In genomic region chr11:47176328-47177228, GRCh38 we compare ENCODE assay signal across 8 cellular contexts. TPM values are rescaled to one million over a fixed set of nuclear protein-coding genes. Genes with fewer than 3 reads are reported as not detected.
DNase-seq lines count a peak whose midpoint lies in the region; ATAC-seq, FAIRE-seq and TF ChIP-seq lines count a peak whose summit lies in the region.

Gene ARFGAP2 (minus strand): TSS chr11:47176879. CDS start chr11:47176853, 26 bp downstream.

- H4K8ac ChIP-seq in H1 (ENCODE audit: extremely low read depth, insufficient read depth, low read length): peak within 1 kb of the TSS; percentile 99; the same call in 1 of the 2 replicates

- peak within 1 kb of the TSS; percentile 90 for H2BK12ac ChIP-seq in H1 (ENCODE audit: low read depth, low read length)

- peaks cover 16 to 33% (median 30%) of the 10 kb centered on the region in 4 experiments; a peak in 7 of 8 replicates for H3K36me3 ChIP-seq in H1 (ENCODE audit: control insufficient read depth in 2 of 4, insufficient read depth in 4 of 4, low read length in 3 of 4)

- DNase-seq in Calu3 (peak; percentile 99), HUDEP-2 (lab: John Stamatoyannopoulos, UW; ENCODE audit: unreplicated experiment in 76 of 76) (peak in 75 of 76 experiments; percentile 55 to 97 (median 91)), NOMO-1 treated with dmso at 0.1 percent for 144 hours (lab: John Stamatoyannopoulos, UW; ENCODE audit: unreplicated experiment) (peak; percentile 95), H1 (ENCODE audit: low read depth in 1 of 2, low spot score in 2 of 2) (peak in 1 of 2 experiments; percentile 93), mesenteric fat pad (ENCODE audit: low spot score) (peak; percentile 98)
- DNase-seq in activated CD8-positive, alpha-beta memory T cell treated with anti-CD3 and anti-CD28 coated beads, Interleukin-2, amount 10 ng/mL, durations not matched to agents 7 days and 5 days: peak; percentile 97
- DNase-seq in stimulated activated CD8-positive, alpha-beta memory T cell treated with anti-CD3 and anti-CD28 coated beads, Interleukin-15, amount 100 ng/mL, for 1 hour (ENCODE audit: low read depth): peak; percentile 86

- H3K9me3 Mint-ChIP-seq in Calu3 (ENCODE audit: low read depth, unreplicated experiment): no peaks in the 10 kb centered on the region
- H3K9me3 Mint-ChIP-seq in activated CD8-positive, alpha-beta memory T cell treated with anti-CD3 and anti-CD28 coated beads, Interleukin-2, amount 10 ng/mL, durations not matched to agents 7 days and 5 days (ENCODE audit: low read depth): no peaks in the 10 kb centered on the region

- no peak within 1 kb of the TSS for H2AFZ ChIP-seq in H1 (ENCODE audit: low read length)

- WGBS in H1 (ENCODE audit: extremely low coverage in 1 of 2, insufficient coverage in 1 of 2, insufficient read length in 1 of 2, insufficient replicate concordance in 2 of 2, low coverage in 1 of 2, low lambda C conversion rate in 2 of 2, missing lambda C conversion rate in 1 of 2), 2 experiments: 2% methylated on average over 68 of the region's 89 CpGs; no CpG with 5 or more reads in 1 of the 2 experiments

- H4K91ac ChIP-seq in H1 (replicated peaks; ENCODE audit: insufficient read length, low read length): peak within 1 kb of the TSS; percentile 90

- no peak within 1 kb of the TSS for H3K14ac ChIP-seq in H1 (ENCODE audit: insufficient read length)

- H3K4me1 Mint-ChIP-seq in Calu3 (ENCODE audit: low read depth, unreplicated experiment): peaks cover 23% of the 10 kb centered on the region
- H3K4me1 Mint-ChIP-seq in activated CD8-positive, alpha-beta memory T cell treated with anti-CD3 and anti-CD28 coated beads, Interleukin-2, amount 10 ng/mL, durations not matched to agents 7 days and 5 days: peaks cover 52% of the 10 kb centered on the region

- ATAC-seq in GM21390 (IDR thresholded peaks at IDR 0.05; ENCODE audit: unreplicated experiment): peak; percentile 83
- peak; percentile 95 for ATAC-seq in activated CD8-positive, alpha-beta memory T cell treated with anti-CD3 and anti-CD28 coated beads, Interleukin-2, amount 10 ng/mL, durations not matched to agents 7 days and 5 days

- peak within 1 kb of the TSS; percentile 98 for H3K18ac ChIP-seq in H1 (ENCODE audit: extremely low read depth, low read length)

- peak within 1 kb of the TSS; percentile 64 for H3K4ac ChIP-seq in H1 (replicated peaks; ENCODE audit: insufficient read length, low read depth, low read length)

- peaks cover 68% of the 10 kb centered on the region for H3K36me3 Mint-ChIP-seq in Calu3 (ENCODE audit: insufficient read depth, unreplicated experiment)
- peaks cover 11% of the 10 kb centered on the region for H3K36me3 Mint-ChIP-seq in activated CD8-positive, alpha-beta memory T cell treated with anti-CD3 and anti-CD28 coated beads, Interleukin-2, amount 10 ng/mL, durations not matched to agents 7 days and 5 days

- no peak for FAIRE-seq in H1 (lab: Jason Lieb, UNC)

- CTCF ChIA-PET in Calu3 (lab: Charles Lee) (interaction anchor here (1.9 to 3.8 kb wide), 2 partner anchors 11 to 82 kb away, joined by 4 to 22 read pairs; partner anchors contain the start of gene NR1H3), H1 (lab: Charles Lee; ENCODE audit: partially characterized antibody) (interaction anchor here (0.6 to 16.6 kb wide), 14 partner anchors 12 to 290 kb away, joined by 3 to 247 read pairs (median 11); partner anchors contain the start of genes ACP2, DDB2, NR1H3 and PACSIN3)
- CTCF ChIA-PET in activated CD8-positive, alpha-beta memory T cell treated with anti-CD3 and anti-CD28 coated beads, Interleukin-2, amount 10 ng/mL, durations not matched to agents 7 days and 5 days (lab: Charles Lee): interaction anchor here (1.2 to 4.2 kb wide), 12 partner anchors 9 to 278 kb away, joined by 3 to 58 read pairs (median 6); partner anchors contain the start of genes DDB2 and PACSIN3

- H3K56ac ChIP-seq in H1 (replicated peaks; ENCODE audit: insufficient read length, low read depth, low read length): peak within 1 kb of the TSS; percentile 95

- no peak within 1 kb of the TSS for H3K23ac ChIP-seq in H1 (ENCODE audit: insufficient read length)

- peaks cover 19% of the 10 kb centered on the region for H3K79me1 ChIP-seq in H1 (ENCODE audit: low read depth, low read length)

- H4K20me1 ChIP-seq in H1 (replicated peaks in 1 of 2; ENCODE audit: control insufficient read depth in 1 of 2, insufficient read depth in 2 of 2, low read length in 2 of 2): peaks cover 0 to 7% of the 10 kb centered on the region in 2 experiments

- H2AK5ac ChIP-seq in H1 (ENCODE audit: low read depth, low read length): peak within 1 kb of the TSS; percentile 88

- H3K27me3 ChIP-seq in H1 (replicated peaks in 1 of 4; ENCODE audit: control insufficient read depth in 3 of 4, extremely low read depth in 1 of 4, insufficient read depth in 3 of 4, low read length in 3 of 4): no peaks in the 10 kb centered on the region

- 0 out of 2 replicates have a peak within 1 kb of the TSS, but pooled peaks have one; percentile 48 for H2BK20ac ChIP-seq in H1 (ENCODE audit: low read length)

- no peaks in the 10 kb centered on the region for H3K27me3 Mint-ChIP-seq in Calu3 (ENCODE audit: unreplicated experiment)
- no peaks in the 10 kb centered on the region for H3K27me3 Mint-ChIP-seq in activated CD8-positive, alpha-beta memory T cell treated with anti-CD3 and anti-CD28 coated beads, Interleukin-2, amount 10 ng/mL, durations not matched to agents 7 days and 5 days

- no peak within 1 kb of the TSS for H2BK120ac ChIP-seq in H1 (replicated peaks; ENCODE audit: low read depth, low read length)

- H3K23me2 ChIP-seq in H1 (ENCODE audit: low read depth, low read length): peaks cover 8% of the 10 kb centered on the region

- POLR2A ChIA-PET in H1 (lab: Charles Lee; ENCODE audit: partially characterized antibody): interaction anchor here (0.8 to 4.5 kb wide), 11 partner anchors 9 to 91 kb away, joined by 3 to 35 read pairs (median 6); partner anchors contain the start of genes ACP2, DDB2, NR1H3 and PACSIN3

- H4K5ac ChIP-seq in H1 (ENCODE audit: insufficient read length, low read depth, low read length): peak within 1 kb of the TSS; percentile 99

- peaks cover 0 to 8% (median 1%) of the 10 kb centered on the region in 4 experiments; a peak in 5 of 7 replicates for H3K4me1 ChIP-seq in H1 (replicated peaks in 1 of 4; ENCODE audit: control insufficient read depth in 3 of 4, insufficient read depth in 4 of 4, low read length in 3 of 4)

- H3K9ac ChIP-seq in H1 (replicated peaks in 1 of 4; ENCODE audit: extremely low read depth in 1 of 4, low read depth in 3 of 4, low read length in 3 of 4): peak within 1 kb of the TSS; percentile 83 to 98 (median 98)

- TF ChIP-seq EP300 in H1 (IDR thresholded peaks at IDR 0.05; ENCODE audit: borderline replicate concordance in 1 of 2, low read depth in 2 of 2, low read length in 2 of 2): 0 out of 3 replicates have a peak, but pooled peaks of 1 of the 2 experiments have one; percentile 16

- peak within 1 kb of the TSS; percentile 94 to 98 for H3K4me2 ChIP-seq in H1 (ENCODE audit: insufficient read depth in 1 of 2, low read depth in 2 of 2, low read length in 2 of 2)

- TF ChIP-seq POLR2A in H1 (IDR thresholded peaks at IDR 0.05; ENCODE audit: control extremely low read depth in 1 of 2, low read depth in 2 of 2, low read length in 2 of 2): peak in 1 of 2 experiments; percentile 78; a peak in 2 of 3 replicates

- H2BK15ac ChIP-seq in H1 (ENCODE audit: low read length): peak within 1 kb of the TSS; percentile 97; the same call in 1 of the 2 replicates

- H2BK5ac ChIP-seq in H1 (ENCODE audit: low read depth, low read length): peak within 1 kb of the TSS; percentile 99

- H3K9me3 ChIP-seq in H1 (ENCODE audit: insufficient read depth in 2 of 2, low read depth in 1 of 2, low read length in 1 of 2): no peaks in the 10 kb centered on the region

- intact Hi-C loops in Calu3 (cut with micrococcal nuclease; ENCODE audit: unreplicated experiment): loop anchor here (2.0 to 5.0 kb wide), 3 partner anchors 36 to 181 kb away; partner anchors contain the start of gene DDB2

- no peak for TF ChIP-seq RAD21 in H1 (IDR thresholded peaks at IDR 0.05 in 1 of 2, conservative IDR thresholded peaks at IDR 0.05 in 1 of 2; ENCODE audit: low read depth in 2 of 2, low read length in 2 of 2)

- TF ChIP-seq CTCF in Calu3 (IDR thresholded peaks at IDR 0.05; ENCODE audit: unreplicated experiment): no peak
- TF ChIP-seq CTCF in H1 (IDR thresholded peaks at IDR 0.05; ENCODE audit: control extremely low read depth in 1 of 3, insufficient read depth in 1 of 3, low read depth in 1 of 3, low read length in 3 of 3): no peak

- H3K4me3 ChIP-seq in H1 (ENCODE audit: extremely low read depth in 1 of 4, insufficient read depth in 2 of 4, low read depth in 3 of 4, low read length in 4 of 4): peak within 1 kb of the TSS; percentile 72 to 93 (median 90)

- TSS peak; percentile 62 for BruUV-seq in Calu3 (replicated peaks; lab: Mats Ljungman, UMichigan)

- H3K27ac ChIP-seq in H1 (ENCODE audit: low read depth, low read length): peak within 1 kb of the TSS; percentile 93

- H3K79me2 ChIP-seq in H1 (ENCODE audit: control insufficient read depth in 1 of 2, insufficient read depth in 2 of 2, low read length in 2 of 2): peaks cover 8 to 45% of the 10 kb centered on the region in 2 experiments

- H3K27ac Mint-ChIP-seq in Calu3 (ENCODE audit: unreplicated experiment): peak within 1 kb of the TSS; percentile 99
- peak within 1 kb of the TSS; percentile 100 for H3K27ac Mint-ChIP-seq in activated CD8-positive, alpha-beta memory T cell treated with anti-CD3 and anti-CD28 coated beads, Interleukin-2, amount 10 ng/mL, durations not matched to agents 7 days and 5 days

- H3K4me3 Mint-ChIP-seq in Calu3 (ENCODE audit: low read depth, unreplicated experiment): peak within 1 kb of the TSS; percentile 98
- H3K4me3 Mint-ChIP-seq in activated CD8-positive, alpha-beta memory T cell treated with anti-CD3 and anti-CD28 coated beads, Interleukin-2, amount 10 ng/mL, durations not matched to agents 7 days and 5 days: peak within 1 kb of the TSS; percentile 94

TF ChIP-seq in H1, 55 proteins besides CTCF, POLR2A, EP300 and RAD21 (continues in another document):
- TF ChIP-seq BRCA1 (IDR thresholded peaks at IDR 0.05; ENCODE audit: low read depth, low read length) (no peak), MAFK (IDR thresholded peaks at IDR 0.05; ENCODE audit: low read depth, low read length) (no peak), CEBPB (IDR thresholded peaks at IDR 0.05; ENCODE audit: low read depth, low read length) (no peak)

RNA-seq across cellular contexts. Expression of gene ARFGAP2, which starts in this region (rescaled TPM):
- total RNA-seq in Calu3 (2022) (108 and 121 TPM in 2 replicates), mesenteric fat pad (57.0 TPM)
- total RNA-seq in activated CD8-positive, alpha-beta memory T cell treated with anti-CD3 and anti-CD28 coated beads, Interleukin-2, amount 10 ng/mL, durations not matched to agents 7 days and 5 days: 100 to 1,000 TPM; 103 TPM
- total RNA-seq in H1 (2021; fragmentation: NEBNext Ultra II Directional; extraction: Animal tissue kit (Norgen Biotek cat#: 25700)): 50.0 and 50.2 TPM in 2 replicates
- polyA plus RNA-seq in H1 (2011; rRNA removed): 64.0 and 107 TPM in 2 replicates
- 87.8 TPM for polyA plus RNA-seq in H1 (2011; cell fraction: cytosol; rRNA removed)
- polyA plus RNA-seq in H1 (2011; cell fraction: nucleus; rRNA removed): 162 TPM
- polyA plus RNA-seq in H1 (2012, experiment 1 of 2): 56.0 to 96.2 TPM (median 61.7 TPM) in 4 replicates
- 155 TPM for polyA plus RNA-seq in H1 (2012, experiment 2 of 2)
- polyA plus RNA-seq in H1 (2013, experiment 1 of 2): 39.1 TPM
- 37.9 TPM for polyA plus RNA-seq in H1 (2013, experiment 2 of 2)
- polyA minus RNA-seq in H1 (2011; rRNA and poly(A)+ RNA removed): 98.7 and 104 TPM in 2 replicates
- polyA minus RNA-seq in H1 (2011; cell fraction: cytosol; rRNA and poly(A)+ RNA removed): 34.2 TPM
- 96.4 TPM for polyA minus RNA-seq in H1 (2011; cell fraction: nucleus; rRNA and poly(A)+ RNA removed)
